1 cellular context compared by ENCODE assay signal in the genomic region with DNA sequence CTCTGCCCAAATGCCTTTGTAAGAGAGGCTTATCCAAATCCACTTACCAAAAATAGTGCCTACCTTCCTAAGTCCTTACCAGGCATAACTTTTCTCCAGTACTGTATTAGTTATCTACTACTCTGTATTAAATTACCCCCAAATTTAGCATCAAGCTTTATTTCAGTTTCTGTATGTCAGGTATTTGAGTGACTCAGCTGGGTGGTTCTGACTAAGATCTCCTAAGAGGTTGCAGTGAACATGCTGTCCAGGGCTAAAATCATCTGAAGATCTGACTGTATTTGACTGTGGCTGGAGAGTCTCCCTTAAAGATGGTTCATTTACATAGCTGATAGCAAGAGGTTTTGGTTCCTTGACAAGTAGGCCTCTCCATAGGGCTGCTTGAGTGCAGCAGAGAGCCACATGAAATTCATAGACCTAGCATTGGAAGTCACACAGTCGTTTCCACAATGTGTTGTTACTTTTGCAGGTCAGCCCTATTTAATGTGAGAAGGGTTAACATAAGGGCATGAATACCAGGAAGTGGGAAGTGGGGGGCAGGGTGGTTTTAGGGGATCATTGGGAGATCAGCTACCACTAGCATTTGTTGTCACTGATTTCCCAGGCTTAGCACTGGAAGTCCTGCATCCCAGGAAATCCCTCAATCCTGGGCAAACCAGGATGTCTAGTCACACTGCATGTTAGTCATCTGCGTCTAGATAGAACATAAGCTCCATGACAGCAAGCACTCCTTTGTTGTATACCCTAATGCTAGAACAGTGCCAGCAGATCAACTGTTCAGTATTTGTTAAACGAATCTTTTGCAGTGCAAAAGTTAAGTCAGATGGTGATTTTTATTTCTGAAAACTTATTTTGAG.
TF ChIP-seq lines count a peak whose summit lies in the region.

No MANE protein-coding gene starts in this region.

TF ChIP-seq in IMR-90, 13 proteins besides CTCF, POLR2A, EP300 and RAD21 (continued from another document):
- TF ChIP-seq, protein P1, sequence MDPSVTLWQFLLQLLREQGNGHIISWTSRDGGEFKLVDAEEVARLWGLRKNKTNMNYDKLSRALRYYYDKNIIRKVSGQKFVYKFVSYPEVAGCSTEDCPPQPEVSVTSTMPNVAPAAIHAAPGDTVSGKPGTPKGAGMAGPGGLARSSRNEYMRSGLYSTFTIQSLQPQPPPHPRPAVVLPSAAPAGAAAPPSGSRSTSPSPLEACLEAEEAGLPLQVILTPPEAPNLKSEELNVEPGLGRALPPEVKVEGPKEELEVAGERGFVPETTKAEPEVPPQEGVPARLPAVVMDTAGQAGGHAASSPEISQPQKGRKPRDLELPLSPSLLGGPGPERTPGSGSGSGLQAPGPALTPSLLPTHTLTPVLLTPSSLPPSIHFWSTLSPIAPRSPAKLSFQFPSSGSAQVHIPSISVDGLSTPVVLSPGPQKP (IDR thresholded peaks at IDR 0.05; ENCODE audit: borderline replicate concordance, low read depth, low read length): no peak
- no peak for TF ChIP-seq MXI1 (IDR thresholded peaks at IDR 0.05; ENCODE audit: borderline replicate concordance, low read depth, low read length)
- no peak for TF ChIP-seq MAZ (IDR thresholded peaks at IDR 0.05; ENCODE audit: borderline replicate concordance, low read depth, low read length)
- TF ChIP-seq CEBPB (IDR thresholded peaks at IDR 0.05; ENCODE audit: low read depth, low read length): no peak
